26 cellular contexts compared by ENCODE assay signal in genomic region chr15:43151688-43152087, GRCh38. TPM values are rescaled to one million over a fixed set of nuclear protein-coding genes. Genes with fewer than 3 reads are reported as not detected.
DNase-seq lines count a peak whose midpoint lies in the region; ATAC-seq, FAIRE-seq and TF ChIP-seq lines count a peak whose summit lies in the region.
"Had no signal": no experiment of that assay in that cellular context is flagged by ENCODE, and none has a peak within 500 bp of the region (broad histone marks: within the 10 kb centered on the region; RNA-seq: fewer than 3 reads in every experiment).

No MANE protein-coding gene starts in this region.

- FAIRE-seq in GM12892 (lab: Jason Lieb, UNC), result no peak
- FAIRE-seq: A549, D721Med, endothelial cell of umbilical vein, keratinocyte, RCC 7860 had no signal

- H3K9me3 ChIP-seq in CD8-positive, alpha-beta T cell (ENCODE audit: low read length), result no peaks in the 10 kb centered on the region
- H3K9me3 ChIP-seq: A549, lower lobe of right lung, right atrium auricular region had no signal

- H3K4me1 ChIP-seq in CD8-positive, alpha-beta T cell (ENCODE audit: insufficient read depth, low read length), result peaks cover 14% of the 10 kb centered on the region
- H3K4me1 ChIP-seq in foreskin keratinocyte, result peaks cover 7% of the 10 kb centered on the region
- H3K4me1 ChIP-seq: lower lobe of right lung, right atrium auricular region had no signal

- H3K27me3 ChIP-seq in CD8-positive, alpha-beta T cell (ENCODE audit: insufficient read depth, low read length), result no peaks in the 10 kb centered on the region
- no peaks in the 10 kb centered on the region for H3K27me3 ChIP-seq in foreskin keratinocyte
- H3K27me3 ChIP-seq: brain microvascular endothelial cell, right atrium auricular region had no signal

- intact Hi-C loops in activated CD4-positive, alpha-beta memory T cell treated with anti-CD3 and anti-CD28 coated beads for 36 hours (cut with micrococcal nuclease), result no loop called here
- intact Hi-C loops in CD8-positive, alpha-beta T cell (cut with DNase I, micrococcal nuclease), result loop anchor here in 1 of 2 experiments (5.0 kb wide), 1 partner anchor 44 kb away; the partner anchor contains the start of gene UBR1

- H3K9me3 Mint-ChIP-seq in activated CD4-positive, alpha-beta memory T cell treated with anti-CD3 and anti-CD28 coated beads, Interleukin-2, amount 10 ng/mL, durations not matched to agents 7 days and 5 days, result no peaks in the 10 kb centered on the region
- H3K9me3 Mint-ChIP-seq in activated CD4-positive, alpha-beta memory T cell treated with anti-CD3 and anti-CD28 coated beads for 36 hours, result no peaks in the 10 kb centered on the region
- H3K9me3 Mint-ChIP-seq in CD8-positive, alpha-beta T cell, result no peaks in the 10 kb centered on the region
- no peaks in the 10 kb centered on the region for H3K9me3 Mint-ChIP-seq in T-helper 2 cell treated with Interferon-gamma antibody and Interleukin-4, amounts not matched to agents 5 μg/mL and 100 μg/mL, for 36 hours
- H3K9me3 Mint-ChIP-seq: H9 had no signal

- H3K27ac ChIP-seq in CD8-positive, alpha-beta T cell (ENCODE audit: low read depth, low read length), result no peak overlapping the region
- H3K27ac ChIP-seq in foreskin keratinocyte, result peak overlapping the region; percentile 90
- H3K27ac ChIP-seq: A549, lower lobe of right lung, right atrium auricular region had no signal

- ATAC-seq in CD8-positive, alpha-beta T cell, result peak; percentile 88
- no peak for ATAC-seq in foreskin keratinocyte
- ATAC-seq in esophagus mucosa, result no peak
- ATAC-seq in HG03280 (IDR thresholded peaks at IDR 0.05; ENCODE audit: unreplicated experiment), result no peak
- ATAC-seq: A549, lower lobe of right lung had no signal

- DNase-seq in activated CD4-positive, alpha-beta memory T cell treated with anti-CD3 and anti-CD28 coated beads, Interleukin-2, amount 10 ng/mL, durations not matched to agents 7 days and 5 days, result no peak
- DNase-seq in activated CD4-positive, alpha-beta memory T cell treated with anti-CD3 and anti-CD28 coated beads for 36 hours, result no peak
- DNase-seq in CD8-positive, alpha-beta T cell, result no peak
- peak; percentile 27 for DNase-seq in T-helper 2 cell treated with Interferon-gamma antibody and Interleukin-4, amounts not matched to agents 5 μg/mL and 100 μg/mL, for 36 hours (ENCODE audit: low spot score)
- DNase-seq in foreskin keratinocyte, result no peak
- no peak for DNase-seq in GM12892 (ENCODE audit: insufficient read length)
- DNase-seq: activated CD8-positive, alpha-beta memory T cell treated with anti-CD3 and anti-CD28 coated beads, Interleukin-2, amount 50 U/mL, for 4 hours; brain microvascular endothelial cell; foreskin fibroblast; H9; Kasumi-1; lower lobe of right lung; NCI-H1417; NCI-H2107; NCI-H510A treated with DMSO at 0.1 percent for 48 hours; stimulated activated CD4-positive, alpha-beta T cell treated with anti-CD3 and anti-CD28 coated beads, Interleukin-12 subunit alpha, Interleukin-12 subunit beta, amount 100 ng/mL, for 4 hours; substantia nigra; T-helper 9 cell had no signal

- CTCF ChIA-PET in activated CD4-positive, alpha-beta memory T cell treated with anti-CD3 and anti-CD28 coated beads, Interleukin-2, amount 10 ng/mL, durations not matched to agents 7 days and 5 days (lab: Charles Lee), result no interaction called here
- CTCF ChIA-PET in activated CD4-positive, alpha-beta memory T cell treated with anti-CD3 and anti-CD28 coated beads for 36 hours (lab: Charles Lee), result interaction anchor here (1.3 kb wide), 1 partner anchor 134 kb away, joined by 5 read pairs; no protein-coding TSS in a partner anchor
- CTCF ChIA-PET in CD8-positive, alpha-beta T cell (lab: Charles Lee), result interaction anchor here (0.6 to 1.2 kb wide), 2 partner anchors 34 to 161 kb away, joined by 3 to 4 read pairs; partner anchors contain the start of gene CCNDBP1

- peaks cover 58% of the 10 kb centered on the region for H3K36me3 Mint-ChIP-seq in activated CD4-positive, alpha-beta memory T cell treated with anti-CD3 and anti-CD28 coated beads, Interleukin-2, amount 10 ng/mL, durations not matched to agents 7 days and 5 days (ENCODE audit: low read depth)
- peaks cover 17% of the 10 kb centered on the region for H3K36me3 Mint-ChIP-seq in activated CD4-positive, alpha-beta memory T cell treated with anti-CD3 and anti-CD28 coated beads for 36 hours
- peaks cover 45% of the 10 kb centered on the region for H3K36me3 Mint-ChIP-seq in CD8-positive, alpha-beta T cell
- H3K36me3 Mint-ChIP-seq in T-helper 2 cell treated with Interferon-gamma antibody and Interleukin-4, amounts not matched to agents 5 μg/mL and 100 μg/mL, for 36 hours (ENCODE audit: low read depth), result peaks cover 52% of the 10 kb centered on the region

- H3K4me3 ChIP-seq in CD8-positive, alpha-beta T cell (ENCODE audit: low read depth, low read length), result no peak overlapping the region
- H3K4me3 ChIP-seq: A549, lower lobe of right lung, right atrium auricular region had no signal

- TF ChIP-seq CTCF in CD8-positive, alpha-beta T cell (IDR thresholded peaks at IDR 0.05), result no peak
- no peak for TF ChIP-seq CTCF in foreskin keratinocyte (conservative IDR thresholded peaks at IDR 0.05)

- no peak for TF ChIP-seq POLR2A in GM12892 (IDR thresholded peaks at IDR 0.05; ENCODE audit: low read depth, low read length)

- POLR2A ChIA-PET in activated CD4-positive, alpha-beta memory T cell treated with anti-CD3 and anti-CD28 coated beads, Interleukin-2, amount 10 ng/mL, durations not matched to agents 7 days and 5 days (lab: Charles Lee), result interaction anchor here (0.6 to 2.0 kb wide), 8 partner anchors 8 to 520 kb away, joined by 3 to 11 read pairs (median 4); partner anchors contain the start of genes TMEM62 and UBR1
- POLR2A ChIA-PET in activated CD4-positive, alpha-beta memory T cell treated with anti-CD3 and anti-CD28 coated beads for 36 hours (lab: Charles Lee), result no interaction called here
- POLR2A ChIA-PET in CD8-positive, alpha-beta T cell (lab: Charles Lee), result interaction anchor here (0.7 kb wide), 1 partner anchor 66 kb away, joined by 6 read pairs; no protein-coding TSS in a partner anchor

- no peaks in the 10 kb centered on the region for H3K36me3 ChIP-seq in CD8-positive, alpha-beta T cell (ENCODE audit: insufficient read depth, low read length)
- H3K36me3 ChIP-seq: brain microvascular endothelial cell had no signal

- H3K4me3 Mint-ChIP-seq in activated CD4-positive, alpha-beta memory T cell treated with anti-CD3 and anti-CD28 coated beads, Interleukin-2, amount 10 ng/mL, durations not matched to agents 7 days and 5 days, result no peak overlapping the region
- no peak overlapping the region for H3K4me3 Mint-ChIP-seq in activated CD4-positive, alpha-beta memory T cell treated with anti-CD3 and anti-CD28 coated beads for 36 hours
- no peak overlapping the region for H3K4me3 Mint-ChIP-seq in CD8-positive, alpha-beta T cell
- peak overlapping the region; percentile 25 for H3K4me3 Mint-ChIP-seq in T-helper 2 cell treated with Interferon-gamma antibody and Interleukin-4, amounts not matched to agents 5 μg/mL and 100 μg/mL, for 36 hours
- H3K4me3 Mint-ChIP-seq: H9 had no signal

- peak overlapping the region; percentile 38 for H3K27ac Mint-ChIP-seq in activated CD4-positive, alpha-beta memory T cell treated with anti-CD3 and anti-CD28 coated beads, Interleukin-2, amount 10 ng/mL, durations not matched to agents 7 days and 5 days
- H3K27ac Mint-ChIP-seq in activated CD4-positive, alpha-beta memory T cell treated with anti-CD3 and anti-CD28 coated beads for 36 hours, result no peak overlapping the region
- H3K27ac Mint-ChIP-seq in CD8-positive, alpha-beta T cell, result no peak overlapping the region
- peak overlapping the region; percentile 41 for H3K27ac Mint-ChIP-seq in T-helper 2 cell treated with Interferon-gamma antibody and Interleukin-4, amounts not matched to agents 5 μg/mL and 100 μg/mL, for 36 hours
- H3K27ac Mint-ChIP-seq: H9 had no signal

- H3K4me1 Mint-ChIP-seq in activated CD4-positive, alpha-beta memory T cell treated with anti-CD3 and anti-CD28 coated beads, Interleukin-2, amount 10 ng/mL, durations not matched to agents 7 days and 5 days, result peaks cover 24% of the 10 kb centered on the region
- H3K4me1 Mint-ChIP-seq in activated CD4-positive, alpha-beta memory T cell treated with anti-CD3 and anti-CD28 coated beads for 36 hours (ENCODE audit: low read depth), result peaks cover 11% of the 10 kb centered on the region
- H3K4me1 Mint-ChIP-seq in CD8-positive, alpha-beta T cell (ENCODE audit: low read depth), result peaks cover 9% of the 10 kb centered on the region
- peaks cover 20% of the 10 kb centered on the region for H3K4me1 Mint-ChIP-seq in T-helper 2 cell treated with Interferon-gamma antibody and Interleukin-4, amounts not matched to agents 5 μg/mL and 100 μg/mL, for 36 hours (ENCODE audit: low read depth)

- H3K27me3 Mint-ChIP-seq in activated CD4-positive, alpha-beta memory T cell treated with anti-CD3 and anti-CD28 coated beads, Interleukin-2, amount 10 ng/mL, durations not matched to agents 7 days and 5 days, result no peaks in the 10 kb centered on the region
- no peaks in the 10 kb centered on the region for H3K27me3 Mint-ChIP-seq in activated CD4-positive, alpha-beta memory T cell treated with anti-CD3 and anti-CD28 coated beads for 36 hours
- H3K27me3 Mint-ChIP-seq in CD8-positive, alpha-beta T cell (ENCODE audit: low read depth), result no peaks in the 10 kb centered on the region
- no peaks in the 10 kb centered on the region for H3K27me3 Mint-ChIP-seq in T-helper 2 cell treated with Interferon-gamma antibody and Interleukin-4, amounts not matched to agents 5 μg/mL and 100 μg/mL, for 36 hours (ENCODE audit: low read depth)

RNA-seq across cellular contexts. Expression of gene TMEM62, which starts 18.3 kb away (rescaled TPM):
- 10 to 100 TPM; 24.2 to 24.9 TPM for total RNA-seq in activated CD4-positive, alpha-beta memory T cell treated with anti-CD3 and anti-CD28 coated beads, Interleukin-2, amount 10 ng/mL, durations not matched to agents 7 days and 5 days
- 10 to 100 TPM; 11.3 to 12.7 TPM for total RNA-seq in activated CD4-positive, alpha-beta memory T cell treated with anti-CD3 and anti-CD28 coated beads for 36 hours
- total RNA-seq in CD8-positive, alpha-beta T cell, result 10 to 100 TPM; 23.0 to 25.5 TPM
- total RNA-seq in foreskin keratinocyte (11.3 and 14.1 TPM in 2 replicates), esophagus mucosa (11.8 TPM)
- polyA plus RNA-seq in foreskin keratinocyte, result 10.7 and 11.3 TPM in 2 replicates
- 14.0 TPM for polyA plus RNA-seq in GM12892 (2012; ENCODE audit: missing spikeins)

RNA-seq across cellular contexts. Expression of gene CCNDBP1, which starts 33.5 kb away (rescaled TPM):
- total RNA-seq in activated CD4-positive, alpha-beta memory T cell treated with anti-CD3 and anti-CD28 coated beads, Interleukin-2, amount 10 ng/mL, durations not matched to agents 7 days and 5 days, result 100 to 1,000 TPM; 103 to 108 TPM
- total RNA-seq in activated CD4-positive, alpha-beta memory T cell treated with anti-CD3 and anti-CD28 coated beads for 36 hours, result 10 to 100 TPM; 79.5 to 80.6 TPM
- 10 to 100 TPM; 80.3 to 81.1 TPM for total RNA-seq in CD8-positive, alpha-beta T cell
- total RNA-seq in foreskin keratinocyte (26.1 and 32.8 TPM in 2 replicates), esophagus mucosa (53.1 TPM)
- polyA plus RNA-seq in foreskin keratinocyte, result 23.6 and 26.5 TPM in 2 replicates
- 45.6 TPM for polyA plus RNA-seq in GM12892 (2012; ENCODE audit: missing spikeins)

RNA-seq across cellular contexts. Expression of gene UBR1, which starts 45.9 kb away (rescaled TPM):
- 10 to 100 TPM; 41.8 to 42.4 TPM for total RNA-seq in activated CD4-positive, alpha-beta memory T cell treated with anti-CD3 and anti-CD28 coated beads, Interleukin-2, amount 10 ng/mL, durations not matched to agents 7 days and 5 days
- 10 to 100 TPM; 24.5 to 29.7 TPM for total RNA-seq in activated CD4-positive, alpha-beta memory T cell treated with anti-CD3 and anti-CD28 coated beads for 36 hours
- 10 to 100 TPM; 53.4 to 54.3 TPM for total RNA-seq in CD8-positive, alpha-beta T cell
- 20.8 and 23.9 TPM in 2 replicates for total RNA-seq in foreskin keratinocyte
- 3.5 TPM in 2 replicates for polyA plus RNA-seq in foreskin keratinocyte
- 13.2 TPM for polyA plus RNA-seq in GM12892 (2012; ENCODE audit: missing spikeins)
- total RNA-seq in esophagus mucosa, result 9.1 TPM

Comparison
In these comparisons a context has a peak if more than half of its experiments do, and no peak if none do; other contexts are left out.
1. H3K27ac Mint-ChIP-seq: peak in activated CD4-positive, alpha-beta memory T cell treated with anti-CD3 and anti-CD28 coated beads, Interleukin-2, amount 10 ng/mL, durations not matched to agents 7 days and 5 days (single experiment) and T-helper 2 cell treated with Interferon-gamma antibody and Interleukin-4, amounts not matched to agents 5 μg/mL and 100 μg/mL, for 36 hours (single experiment); none in activated CD4-positive, alpha-beta memory T cell treated with anti-CD3 and anti-CD28 coated beads for 36 hours (single experiment) and CD8-positive, alpha-beta T cell (single experiment).